Comparison of ENCODE assay signal across 2 cellular contexts in the genomic region with DNA sequence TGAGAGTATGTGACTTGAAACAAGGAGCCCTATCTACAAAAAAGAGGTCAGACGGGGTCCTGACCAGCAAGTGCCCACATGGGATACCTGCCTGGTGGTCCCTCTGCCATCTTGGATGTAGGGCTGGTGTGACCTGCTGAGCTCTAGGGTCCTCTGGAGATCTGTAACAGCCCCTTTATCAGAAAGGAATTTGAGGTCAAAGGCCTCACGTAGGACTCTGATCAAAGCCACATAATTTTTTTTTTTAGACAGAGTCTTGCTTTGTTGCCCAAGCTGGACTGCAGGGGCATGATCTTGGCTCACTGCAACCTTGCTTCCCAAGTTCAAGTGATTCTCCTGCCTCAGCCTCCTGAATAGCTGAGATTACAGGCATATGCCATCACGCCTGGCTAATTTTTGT.
A peak's percentile ranks its signal among the peaks of the same experiment; 100 is the strongest.
TF ChIP-seq lines count a peak whose summit lies in the region.

No MANE protein-coding gene starts in this region.

TF ChIP-seq in IMR-90, 13 proteins besides CTCF, POLR2A, EP300 and RAD21:
- TF ChIP-seq NFE2L2 (IDR thresholded peaks at IDR 0.05; ENCODE audit: low read depth, low read length) (no peak), MXI1 (IDR thresholded peaks at IDR 0.05; ENCODE audit: borderline replicate concordance, low read depth, low read length) (no peak), MAFK (IDR thresholded peaks at IDR 0.05; ENCODE audit: low read depth, low read length) (no peak), SMC3 (IDR thresholded peaks at IDR 0.05; ENCODE audit: low read depth, low read length) (no peak), RFX5 (IDR thresholded peaks at IDR 0.05; ENCODE audit: low read depth, low read length) (no peak), RCOR1 (IDR thresholded peaks at IDR 0.05; ENCODE audit: insufficient replicate concordance, low read length) (no peak), MAZ (IDR thresholded peaks at IDR 0.05; ENCODE audit: borderline replicate concordance, low read depth, low read length) (no peak), CEBPB (IDR thresholded peaks at IDR 0.05; ENCODE audit: low read depth, low read length) (no peak), FOS (IDR thresholded peaks at IDR 0.05; ENCODE audit: low read depth, low read length) (no peak), BHLHE40 (IDR thresholded peaks at IDR 0.05; ENCODE audit: low read depth, low read length) (no peak), CHD1 (IDR thresholded peaks at IDR 0.05; ENCODE audit: low read depth, low read length) (no peak)
- TF ChIP-seq, protein P1, sequence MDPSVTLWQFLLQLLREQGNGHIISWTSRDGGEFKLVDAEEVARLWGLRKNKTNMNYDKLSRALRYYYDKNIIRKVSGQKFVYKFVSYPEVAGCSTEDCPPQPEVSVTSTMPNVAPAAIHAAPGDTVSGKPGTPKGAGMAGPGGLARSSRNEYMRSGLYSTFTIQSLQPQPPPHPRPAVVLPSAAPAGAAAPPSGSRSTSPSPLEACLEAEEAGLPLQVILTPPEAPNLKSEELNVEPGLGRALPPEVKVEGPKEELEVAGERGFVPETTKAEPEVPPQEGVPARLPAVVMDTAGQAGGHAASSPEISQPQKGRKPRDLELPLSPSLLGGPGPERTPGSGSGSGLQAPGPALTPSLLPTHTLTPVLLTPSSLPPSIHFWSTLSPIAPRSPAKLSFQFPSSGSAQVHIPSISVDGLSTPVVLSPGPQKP (IDR thresholded peaks at IDR 0.05; ENCODE audit: borderline replicate concordance, low read depth, low read length), result no peak
- TF ChIP-seq, protein P2, sequence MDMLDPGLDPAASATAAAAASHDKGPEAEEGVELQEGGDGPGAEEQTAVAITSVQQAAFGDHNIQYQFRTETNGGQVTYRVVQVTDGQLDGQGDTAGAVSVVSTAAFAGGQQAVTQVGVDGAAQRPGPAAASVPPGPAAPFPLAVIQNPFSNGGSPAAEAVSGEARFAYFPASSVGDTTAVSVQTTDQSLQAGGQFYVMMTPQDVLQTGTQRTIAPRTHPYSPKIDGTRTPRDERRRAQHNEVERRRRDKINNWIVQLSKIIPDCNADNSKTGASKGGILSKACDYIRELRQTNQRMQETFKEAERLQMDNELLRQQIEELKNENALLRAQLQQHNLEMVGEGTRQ (IDR thresholded peaks at IDR 0.05; ENCODE audit: low read depth, low read length), result no peak

TF ChIP-seq in K562, 482 proteins besides CTCF, POLR2A, EP300 and RAD21:
- peak; percentile 29; the same call in 1 of the 2 replicates for TF ChIP-seq ZNF592 (IDR thresholded peaks at IDR 0.05)
- TF ChIP-seq FUS (optimal IDR thresholded peaks at IDR 0.05; ENCODE audit: low read depth, low read length), result no peak
TF ChIP-seq in K562: peak in this region for 1.
